Comparison of ENCODE assay signal across 8 cellular contexts in the genomic region with DNA sequence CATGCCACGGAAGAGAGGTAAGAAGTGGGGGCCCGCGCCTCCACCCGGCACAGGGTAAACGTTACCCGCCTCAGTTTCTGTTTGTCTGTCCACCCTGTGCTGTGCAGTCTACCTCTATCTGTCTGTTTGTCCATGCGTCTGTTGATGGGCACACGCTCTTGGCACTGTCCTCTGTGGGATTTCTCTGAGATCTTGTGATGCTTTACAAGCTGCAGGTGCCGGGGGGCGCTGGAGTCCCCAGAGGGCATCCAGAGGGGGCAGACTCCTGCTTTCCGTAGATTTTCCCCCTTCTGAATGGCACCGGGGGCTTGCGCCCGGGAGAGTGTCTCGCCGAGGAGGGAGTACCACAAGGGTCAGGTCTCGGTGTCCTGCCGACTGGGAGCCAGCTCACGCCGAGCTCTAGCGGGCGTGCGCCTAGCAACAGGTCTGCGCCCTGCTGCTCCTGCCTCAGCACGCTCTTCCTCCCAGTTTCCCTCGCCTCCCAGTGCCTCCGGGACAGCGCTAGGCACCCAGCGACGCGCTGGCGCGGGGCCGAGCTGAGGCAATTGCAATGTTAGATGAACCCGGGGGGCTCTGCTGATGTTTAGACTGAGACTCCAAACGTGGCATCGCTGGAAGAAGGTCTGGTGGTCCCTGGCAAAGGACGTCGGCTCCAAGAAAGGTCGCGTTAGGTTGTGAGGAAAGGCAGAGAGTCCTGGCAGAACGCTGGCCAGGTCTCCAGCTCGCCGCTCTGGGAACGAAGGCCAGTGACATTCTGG. TPM values are rescaled to one million over a fixed set of nuclear protein-coding genes. Genes with fewer than 3 reads are reported as not detected.
DNase-seq lines count a peak whose midpoint lies in the region; FAIRE-seq and TF ChIP-seq lines count a peak whose summit lies in the region.

No MANE protein-coding gene starts in this region.

- H3K27ac ChIP-seq in tibial nerve: no peak overlapping the region

- H3K4me3 ChIP-seq in cardiac fibroblast (replicated peaks in 1 of 2; ENCODE audit: low read depth in 2 of 2, low read length in 2 of 2) (peak overlapping the region; percentile 60 to 78), tibial nerve (peak overlapping the region; percentile 29 to 53 (median 43))

- no peak for TF ChIP-seq CTCF in cardiac fibroblast (IDR thresholded peaks at IDR 0.05; ENCODE audit: low read depth, low read length)
- TF ChIP-seq CTCF in tibial nerve (IDR thresholded peaks at IDR 0.05): no peak

- 3 to 4% methylated on average over 14 to 32 of the region's 45 CpGs for WGBS in tibial nerve, 2 donors

- FAIRE-seq in GM12892 (lab: Jason Lieb, UNC): no peak

- DNase-seq in DMS53 (lab: John Stamatoyannopoulos, UW): peak; percentile 79
- peak; percentile 10 for DNase-seq in NCI-H1417 treated with DMSO at 0.1 percent for 48 hours (lab: John Stamatoyannopoulos, UW)
- DNase-seq in cardiac fibroblast (ENCODE audit: low read depth in 2 of 2): peak; percentile 46 to 50
- DNase-seq in left kidney (ENCODE audit: low read depth, low spot score): peak; percentile 56
- DNase-seq in tibial nerve (ENCODE audit: low spot score in 2 of 2): no peak
- no peak for DNase-seq in GM12892 (ENCODE audit: insufficient read length)
- DNase-seq in medulla oblongata (ENCODE audit: extremely low spot score): no peak
- no peak for DNase-seq in erythroblast (lab: John Stamatoyannopoulos, UW)

- TF ChIP-seq POLR2A in tibial nerve (IDR thresholded peaks at IDR 0.05): no peak
- TF ChIP-seq POLR2A in GM12892 (IDR thresholded peaks at IDR 0.05; ENCODE audit: low read depth, low read length): no peak
- TF ChIP-seq POLR2A in erythroblast (IDR thresholded peaks at IDR 0.05; ENCODE audit: low read length): no peak

- peaks cover 0 to 51% of the 10 kb centered on the region in 2 donors for H3K27me3 ChIP-seq in tibial nerve

- H3K9me3 ChIP-seq in tibial nerve: no peaks in the 10 kb centered on the region

- TF ChIP-seq EP300 in tibial nerve (IDR thresholded peaks at IDR 0.05): no peak

- no peaks in the 10 kb centered on the region for H3K36me3 ChIP-seq in tibial nerve

- H3K4me1 ChIP-seq in tibial nerve: peaks cover 0 to 35% (median 23%) of the 10 kb centered on the region in 4 donors

RNA-seq across cellular contexts. Expression of a gene that starts 0.7 kb away (rescaled TPM):
- 1 to 10 TPM in 2 of 4 donors, under 1 TPM in 1, not detected in 1; 0.21 to 1.4 (median 1.2) TPM for total RNA-seq in tibial nerve
- polyA plus RNA-seq in GM12892 (2012; ENCODE audit: missing spikeins): 0.87 TPM

Comparison
In these comparisons a context has a peak if more than half of its experiments do, and no peak if none do; other contexts are left out.
1. DNase-seq: peak in DMS53 (single experiment), NCI-H1417 treated with DMSO at 0.1 percent for 48 hours (single experiment), cardiac fibroblast (2 of 2) and left kidney (single experiment); none in tibial nerve (0 of 2), GM12892 (single experiment), medulla oblongata (single experiment) and erythroblast (0 of 2).